ENCODE assay signal across 8 cellular contexts in genomic region chr2:240568678-240569522, GRCh38. TPM values are rescaled to one million over a fixed set of nuclear protein-coding genes. Genes with fewer than 3 reads are reported as not detected.
A peak's percentile ranks its signal among the peaks of the same experiment; 100 is the strongest.
DNase-seq lines count a peak whose midpoint lies in the region; ATAC-seq, FAIRE-seq and TF ChIP-seq lines count a peak whose summit lies in the region.

No MANE protein-coding gene starts in this region.

- no peaks in the 10 kb centered on the region for H3K36me3 Mint-ChIP-seq in astrocyte (ENCODE audit: low read depth, unreplicated experiment)

- ATAC-seq in GM18520 (IDR thresholded peaks at IDR 0.05; ENCODE audit: unreplicated experiment) = peak; percentile 18
- ATAC-seq in HG03457 (IDR thresholded peaks at IDR 0.05; ENCODE audit: unreplicated experiment) = peak; percentile 12
- no peak for ATAC-seq in RWPE2 (ENCODE audit: low read depth)
- no peak for ATAC-seq in HG02840 (IDR thresholded peaks at IDR 0.05; ENCODE audit: low FRiP score, unreplicated experiment)

- intact Hi-C loops in prostate gland (cut with DNase I) = loop anchor here (10.0 kb wide), 1 partner anchor 114 kb away; no protein-coding TSS in a partner anchor

- H4K20me1 ChIP-seq in astrocyte (ENCODE audit: insufficient read depth, low read length) (peaks cover 25% of the 10 kb centered on the region), hepatocyte (ENCODE audit: insufficient read depth, poor library complexity, severe bottlenecking) (peaks cover 13% of the 10 kb centered on the region)

- peak overlapping the region; percentile 88 for H3K4me3 ChIP-seq in RWPE2 (ENCODE audit: severe bottlenecking)
- H3K4me3 ChIP-seq in astrocyte (ENCODE audit: insufficient read depth, low read depth, low read length) = peak overlapping the region; percentile 57
- H3K4me3 ChIP-seq in hepatocyte = peak overlapping the region; percentile 83
- peak overlapping the region; percentile 62 to 65 for H3K4me3 ChIP-seq in prostate gland

- H3K9me3 ChIP-seq in RWPE2 (ENCODE audit: severe bottlenecking) (no peaks in the 10 kb centered on the region), astrocyte (ENCODE audit: insufficient read depth, low read depth, low read length) (no peaks in the 10 kb centered on the region), hepatocyte (ENCODE audit: low read depth) (no peaks in the 10 kb centered on the region), prostate gland (no peaks in the 10 kb centered on the region)

- peak overlapping the region; percentile 26 for H2AFZ ChIP-seq in astrocyte (ENCODE audit: low read depth, low read length)
- H2AFZ ChIP-seq in hepatocyte = peak overlapping the region; percentile 31

- no peak for TF ChIP-seq POLR2A in prostate gland (IDR thresholded peaks at IDR 0.05)

- no peaks in the 10 kb centered on the region for H3K27me3 ChIP-seq in RWPE2 (ENCODE audit: insufficient read depth, poor library complexity, severe bottlenecking)
- no peaks in the 10 kb centered on the region for H3K27me3 ChIP-seq in astrocyte (ENCODE audit: insufficient read depth, low read length)
- H3K27me3 ChIP-seq in hepatocyte = no peaks in the 10 kb centered on the region
- no peaks in the 10 kb centered on the region for H3K27me3 ChIP-seq in prostate gland (replicated peaks; ENCODE audit: insufficient read depth)

- FAIRE-seq in astrocyte (lab: Jason Lieb, UNC) = no peak

- TF ChIP-seq CTCF in RWPE2 (IDR thresholded peaks at IDR 0.05; ENCODE audit: poor library complexity, severe bottlenecking) (no peak), astrocyte (IDR thresholded peaks at IDR 0.05; ENCODE audit: insufficient read depth, low read depth, low read length) (no peak), hepatocyte (IDR thresholded peaks at IDR 0.05; ENCODE audit: poor library complexity) (no peak), prostate gland (IDR thresholded peaks at IDR 0.05) (no peak)

- H3K79me2 ChIP-seq in astrocyte (ENCODE audit: insufficient read depth, low read length) = peaks cover 7% of the 10 kb centered on the region
- peaks cover 32% of the 10 kb centered on the region for H3K79me2 ChIP-seq in hepatocyte

- peak overlapping the region; percentile 80 for H3K4me3 Mint-ChIP-seq in astrocyte (ENCODE audit: unreplicated experiment)

- peak overlapping the region; percentile 86 for H3K4me2 ChIP-seq in astrocyte (ENCODE audit: low read length)
- peak overlapping the region; percentile 96 for H3K4me2 ChIP-seq in hepatocyte

- H3K9me2 ChIP-seq in hepatocyte (replicated peaks; ENCODE audit: insufficient read depth) = no peaks in the 10 kb centered on the region

- DNase-seq in AG20443 (ENCODE audit: low spot score) = peak; percentile 77
- DNase-seq in RWPE2 (ENCODE audit: low spot score) = peak; percentile 60
- peak; percentile 43 for DNase-seq in astrocyte (ENCODE audit: low read depth)
- DNase-seq in hepatocyte (ENCODE audit: low spot score) = peak; percentile 85
- peak; percentile 59 for DNase-seq in prostate gland (ENCODE audit: low spot score)

- no peaks in the 10 kb centered on the region for H3K36me3 ChIP-seq in RWPE2 (ENCODE audit: low read depth)
- H3K36me3 ChIP-seq in astrocyte (ENCODE audit: insufficient read depth, low read length) = no peaks in the 10 kb centered on the region
- no peaks in the 10 kb centered on the region for H3K36me3 ChIP-seq in hepatocyte (replicated peaks; ENCODE audit: insufficient read depth, low read depth)
- H3K36me3 ChIP-seq in prostate gland = no peaks in the 10 kb centered on the region

- no peaks in the 10 kb centered on the region for H3K9me3 Mint-ChIP-seq in astrocyte (ENCODE audit: unreplicated experiment)

- peak overlapping the region; percentile 87 for H3K27ac ChIP-seq in RWPE2 (ENCODE audit: poor library complexity, severe bottlenecking)
- H3K27ac ChIP-seq in astrocyte (ENCODE audit: low read depth, low read length) = no peak overlapping the region
- peak overlapping the region; percentile 80 for H3K27ac ChIP-seq in hepatocyte
- peak overlapping the region; percentile 66 to 75 for H3K27ac ChIP-seq in prostate gland

- no peaks in the 10 kb centered on the region for H3K27me3 Mint-ChIP-seq in astrocyte (ENCODE audit: low read depth, unreplicated experiment)

- H3K4me1 ChIP-seq in RWPE2 (ENCODE audit: insufficient read depth, poor library complexity, severe bottlenecking) (peaks cover 18% of the 10 kb centered on the region), astrocyte (ENCODE audit: insufficient read depth, low read length) (peaks cover 24% of the 10 kb centered on the region), hepatocyte (ENCODE audit: insufficient read depth) (peaks cover 26% of the 10 kb centered on the region), prostate gland (replicated peaks) (peaks cover 26% of the 10 kb centered on the region)

- H3K9ac ChIP-seq in astrocyte (ENCODE audit: low read length) = peak overlapping the region; percentile 58

- 7% methylated on average over 39 of the region's 93 CpGs for WGBS in hepatocyte (ENCODE audit: low lambda C conversion rate, missing lambda C conversion rate)
- 2% methylated on average over 52 of the region's 93 CpGs for WGBS in prostate gland

- H3K27ac Mint-ChIP-seq in astrocyte (ENCODE audit: unreplicated experiment) = no peak overlapping the region

- peaks cover 11% of the 10 kb centered on the region for H3K4me1 Mint-ChIP-seq in astrocyte (ENCODE audit: low read depth, unreplicated experiment)

RNA-seq across cellular contexts. Expression of gene RNPEPL1, which starts 0.6 kb away (rescaled TPM):
- total RNA-seq in astrocyte (22.7 and 25.2 TPM in 2 replicates), hepatocyte (36.9 and 46.3 TPM in 2 replicates), prostate gland (10 to 100 TPM; 36.9 to 94.7 TPM)
- 57.2 and 58.1 TPM in 2 replicates for polyA plus RNA-seq in hepatocyte

RNA-seq across cellular contexts. Expression of gene DUSP28, which starts 8.7 kb away (rescaled TPM):
- 3.2 and 4.1 TPM in 2 replicates for total RNA-seq in astrocyte
- 4.6 and 4.8 TPM in 2 replicates for total RNA-seq in hepatocyte
- 6.3 and 6.8 TPM in 2 replicates for polyA plus RNA-seq in hepatocyte
- 10 to 100 TPM; 18.4 to 18.6 TPM for total RNA-seq in prostate gland

RNA-seq across cellular contexts. Expression of gene ANKMY1, which starts 11.1 kb away (rescaled TPM):
- total RNA-seq in astrocyte (6.9 and 7.2 TPM in 2 replicates), hepatocyte (6.7 and 9.2 TPM in 2 replicates), prostate gland (10 to 100 TPM; 22.7 to 31.4 TPM)
- polyA plus RNA-seq in hepatocyte = 7.8 and 11.1 TPM in 2 replicates

RNA-seq across cellular contexts. Expression of gene CAPN10, which starts 17.6 kb away (rescaled TPM):
- 22.7 and 24.9 TPM in 2 replicates for total RNA-seq in astrocyte
- 19.1 and 24.2 TPM in 2 replicates for total RNA-seq in hepatocyte
- polyA plus RNA-seq in hepatocyte = 28.8 and 42.6 TPM in 2 replicates
- total RNA-seq in prostate gland = 10 to 100 TPM; 25.5 to 68.4 TPM

RNA-seq across cellular contexts. Expression of gene GPR35, which starts 56.4 kb away (rescaled TPM):
- total RNA-seq in astrocyte (0.72 and 0.82 TPM in 2 replicates), hepatocyte (14.7 and 17.3 TPM in 2 replicates), prostate gland (1 to 10 TPM; 3.3 to 4.6 TPM)
- 10.1 and 10.5 TPM in 2 replicates for polyA plus RNA-seq in hepatocyte

Comparison
In these comparisons a context has a peak if more than half of its experiments do, and no peak if none do; other contexts are left out.
1. ATAC-seq: peak in GM18520 (single experiment) and HG03457 (single experiment); none in RWPE2 (single experiment) and HG02840 (single experiment).
2. Peak in every context shown above with its lines, with median percentiles within 50 percentile points of each other: DNase-seq and H3K4me3 ChIP-seq.